Comparison of ENCODE assay signal across 30 cellular contexts in the genomic region with DNA sequence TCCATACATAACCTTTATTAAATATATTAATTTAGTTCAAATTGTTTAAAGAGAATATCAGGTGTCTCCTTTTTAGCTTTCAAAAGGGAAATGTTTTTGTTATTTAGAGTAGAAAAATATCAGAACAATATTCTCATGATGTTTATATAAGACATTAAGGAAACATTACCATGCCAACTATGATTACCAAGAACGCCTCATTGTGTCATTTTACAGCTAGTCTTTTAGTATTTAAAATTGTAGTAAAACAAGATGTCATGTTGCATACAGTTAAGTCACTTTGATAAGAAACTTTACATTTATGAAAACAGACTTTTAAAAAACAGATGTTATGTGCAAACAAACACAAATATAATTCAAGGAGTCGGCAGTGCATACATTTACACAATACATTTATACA.
"Had no signal": no experiment of that assay in that cellular context is flagged by ENCODE, and none has a peak within 500 bp of the region (broad histone marks: within the 10 kb centered on the region; RNA-seq: fewer than 3 reads in every experiment).

No MANE protein-coding gene starts in this region.

- H3K4me3 ChIP-seq: heart right ventricle, lung, mucosa of descending colon, pancreas, prostate gland, SK-N-MC, skin epidermis, transverse colon had no signal

- H3K27me3 ChIP-seq: adrenal gland, ascending aorta, foreskin keratinocyte, pancreas, transverse colon had no signal

- ATAC-seq: foreskin keratinocyte; heart right ventricle; left lobe of liver; mucosa of descending colon; pancreas; sciatic nerve; stimulated activated naive CD8-positive, alpha-beta T cell treated with anti-CD3 and anti-CD28 coated beads, Interleukin-15, Interleukin-2, amounts not matched to agents 100 U/mL and 50 U/mL, for 24 hours had no signal

- FAIRE-seq: urothelium cell line had no signal

- H3K4me1 ChIP-seq: ascending aorta, foreskin keratinocyte had no signal

- H3K9me3 ChIP-seq: adrenal gland, mucosa of descending colon, neutrophil, pancreas, prostate gland, transverse colon had no signal

- H3K36me3 ChIP-seq: adrenal gland, heart right ventricle, neutrophil, pancreas, prostate gland, transverse colon had no signal

- DNase-seq: activated CD4-positive, alpha-beta T cell treated with anti-CD3 and anti-CD28 coated beads for 48 hours; activated CD4-positive, alpha-beta T cell treated with anti-CD3 and anti-CD28 coated beads, Interleukin-2, amount 50 U/mL, for 48 hours; activated CD8-positive, alpha-beta memory T cell treated with anti-CD3 and anti-CD28 coated beads for 24 hours; activated effector memory CD4-positive, alpha-beta T cell treated with Interleukin-2 at 50 U/mL for 16 hours; activated naive CD4-positive, alpha-beta T cell treated with Interleukin-2 at 50 U/mL for 16 hours; adrenal gland; caudate nucleus; effector CD4-positive, alpha-beta T cell; foreskin keratinocyte; heart right ventricle; kidney glomerular epithelial cell; mucosa of descending colon; nephron progenitor cell; pancreas; retina; stimulated activated CD4-positive, alpha-beta T cell treated with anti-CD3 and anti-CD28 coated beads, Interleukin-12 subunit alpha, Interleukin-12 subunit beta, amount 100 ng/mL, for 4 hours; stimulated activated CD4-positive, alpha-beta T cell treated with anti-CD3 and anti-CD28 coated beads, Interleukin-4, amount 100 ng/mL, for 1 hour; stimulated activated naive CD8-positive, alpha-beta T cell treated with anti-CD3 and anti-CD28 coated beads, Interleukin-15, Interleukin-2, amounts not matched to agents 100 U/mL and 50 U/mL, for 24 hours; T-helper 9 cell; transverse colon had no signal

- H3K27ac ChIP-seq: adrenal gland, foreskin keratinocyte, heart right ventricle, neutrophil, pancreas, prostate gland, SK-N-MC, skin epidermis, transverse colon, VCaP had no signal
